25 cellular contexts compared by ENCODE assay signal in the genomic region with DNA sequence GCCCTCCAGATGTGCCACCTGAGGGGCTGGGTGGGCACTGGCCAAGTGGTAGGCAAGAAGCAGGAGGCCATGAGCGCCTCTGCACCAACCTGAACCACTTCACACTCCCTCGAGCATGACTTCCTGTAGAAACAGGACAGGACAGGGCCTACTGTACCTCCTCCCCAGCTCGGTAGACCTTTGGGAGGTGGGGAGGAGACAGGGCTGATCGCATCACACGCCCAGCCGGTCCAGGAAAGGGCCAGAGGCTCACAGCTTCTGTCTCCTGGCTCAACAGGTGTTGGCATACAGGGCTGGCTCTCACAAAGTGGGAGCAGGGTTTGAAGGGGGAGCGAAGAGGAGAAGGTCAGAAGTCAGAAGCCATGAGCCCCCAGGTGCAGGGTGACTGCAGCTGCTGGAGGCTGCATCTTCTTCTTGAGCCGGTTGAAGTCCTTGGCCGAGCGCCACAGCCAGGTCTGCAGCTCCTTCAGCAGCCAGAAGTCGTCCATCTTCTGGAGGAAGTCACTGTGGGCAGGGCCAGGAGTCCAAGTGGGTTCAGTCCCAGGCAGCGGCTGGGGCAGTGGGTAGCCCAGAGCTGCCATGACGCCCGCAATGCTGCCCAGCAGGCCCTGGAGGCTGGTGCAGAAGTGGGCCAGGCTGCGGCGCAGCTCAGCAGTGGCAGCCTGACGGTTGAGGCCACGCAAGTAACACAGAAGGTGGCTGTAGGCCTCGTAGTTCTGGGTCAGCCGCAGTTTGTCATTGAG. TPM values are rescaled to one million over a fixed set of nuclear protein-coding genes. Genes with fewer than 3 reads are reported as not detected.
A peak's percentile ranks its signal among the peaks of the same experiment; 100 is the strongest.
DNase-seq lines count a peak whose midpoint lies in the region; ATAC-seq and TF ChIP-seq lines count a peak whose summit lies in the region.
"Had no signal": no experiment of that assay in that cellular context is flagged by ENCODE, and none has a peak within 500 bp of the region (broad histone marks: within the 10 kb centered on the region; RNA-seq: fewer than 3 reads in every experiment).

No MANE protein-coding gene starts in this region.

- H3K4me3 Mint-ChIP-seq in activated CD4-positive, alpha-beta T cell treated with anti-CD3 and anti-CD28 coated beads, Interleukin-2, amount 10 ng/mL, durations not matched to agents 7 days and 5 days, result no peak overlapping the region
- H3K4me3 Mint-ChIP-seq: activated naive CD8-positive, alpha-beta T cell treated with anti-CD3 and anti-CD28 coated beads for 36 hours; activated T-cell treated with anti-CD3 and anti-CD28 coated beads, Interleukin-2, amount 50 U/mL, for 4 hours; neural crest cell had no signal

- H3K27me3 Mint-ChIP-seq in activated CD4-positive, alpha-beta T cell treated with anti-CD3 and anti-CD28 coated beads, Interleukin-2, amount 10 ng/mL, durations not matched to agents 7 days and 5 days, result peaks cover 50% of the 10 kb centered on the region
- H3K27me3 Mint-ChIP-seq: activated naive CD8-positive, alpha-beta T cell treated with anti-CD3 and anti-CD28 coated beads for 36 hours had no signal

- ATAC-seq in GM19397 (IDR thresholded peaks at IDR 0.05; ENCODE audit: unreplicated experiment), result no peak
- ATAC-seq: Panc1, SK-N-SH treated with all-trans-retinoic acid at 6 μM for 48 hours had no signal

- peak overlapping the region; percentile 96 for H3K27ac ChIP-seq in stomach smooth muscle (ENCODE audit: low read length)
- H3K27ac ChIP-seq: C4-2B, HL-60 had no signal

- DNase-seq in activated CD4-positive, alpha-beta T cell treated with anti-CD3 and anti-CD28 coated beads, Interleukin-2, amount 10 ng/mL, durations not matched to agents 7 days and 5 days, result no peak
- no peak for DNase-seq in activated CD4-positive, alpha-beta T cell treated with anti-CD3 and anti-CD28 coated beads, Interleukin-2, amount 50 U/mL, for 48 hours
- DNase-seq in RPMI8226 (peak; percentile 49), kidney tubule cell (ENCODE audit: low spot score) (peak; percentile 37), GM20000 (ENCODE audit: low spot score) (no peak), NCI-H446 treated with DMSO at 0.1 percent for 48 hours (lab: John Stamatoyannopoulos, UW) (no peak)
- DNase-seq: activated CD4-positive, alpha-beta T cell treated with anti-CD3 and anti-CD28 coated beads for 48 hours; activated naive CD8-positive, alpha-beta T cell treated with anti-CD3 and anti-CD28 coated beads for 36 hours; activated T-cell treated with anti-CD3 and anti-CD28 coated beads, Interleukin-2, amount 50 U/mL, for 4 hours; dermis blood vessel endothelial cell; EL; KBM-7; NCI-H1092 treated with DMSO at 0.1 percent for 48 hours; stimulated activated naive CD4-positive, alpha-beta T cell had no signal

- no peaks in the 10 kb centered on the region for H3K27me3 ChIP-seq in stomach smooth muscle (ENCODE audit: control insufficient read depth in 1 of 2, insufficient read depth in 2 of 2, low read length in 2 of 2)

- H3K36me3 Mint-ChIP-seq in activated CD4-positive, alpha-beta T cell treated with anti-CD3 and anti-CD28 coated beads, Interleukin-2, amount 10 ng/mL, durations not matched to agents 7 days and 5 days (ENCODE audit: low read depth), result no peaks in the 10 kb centered on the region
- H3K36me3 Mint-ChIP-seq: activated naive CD8-positive, alpha-beta T cell treated with anti-CD3 and anti-CD28 coated beads for 36 hours had no signal

- POLR2A ChIA-PET in activated CD4-positive, alpha-beta T cell treated with anti-CD3 and anti-CD28 coated beads, Interleukin-2, amount 10 ng/mL, durations not matched to agents 7 days and 5 days (lab: Charles Lee), result no interaction called here

- H3K4me1 Mint-ChIP-seq in activated CD4-positive, alpha-beta T cell treated with anti-CD3 and anti-CD28 coated beads, Interleukin-2, amount 10 ng/mL, durations not matched to agents 7 days and 5 days, result peaks cover 35% of the 10 kb centered on the region

- H3K9me3 ChIP-seq in stomach smooth muscle (ENCODE audit: control insufficient read depth in 2 of 2, low read length in 2 of 2), result no peaks in the 10 kb centered on the region

- no peak for TF ChIP-seq CTCF in GM20000 (IDR thresholded peaks at IDR 0.05; ENCODE audit: extremely low read depth, missing control alignments)

- peak overlapping the region; percentile 60 for H3K27ac Mint-ChIP-seq in activated CD4-positive, alpha-beta T cell treated with anti-CD3 and anti-CD28 coated beads, Interleukin-2, amount 10 ng/mL, durations not matched to agents 7 days and 5 days
- H3K27ac Mint-ChIP-seq: activated naive CD8-positive, alpha-beta T cell treated with anti-CD3 and anti-CD28 coated beads for 36 hours; GM23338 had no signal

- H3K9ac ChIP-seq in stomach smooth muscle (ENCODE audit: low read length in 2 of 2), result no peak overlapping the region

- H3K36me3 ChIP-seq in stomach smooth muscle (ENCODE audit: control insufficient read depth in 2 of 2, insufficient read depth in 2 of 2, low read length in 2 of 2), result peaks cover 7 to 8% of the 10 kb centered on the region in 2 donors

- H3K4me3 ChIP-seq in stomach smooth muscle (ENCODE audit: low read length in 2 of 2), result no peak overlapping the region
- H3K4me3 ChIP-seq: GM23338, lung had no signal

- CTCF ChIA-PET in activated CD4-positive, alpha-beta T cell treated with anti-CD3 and anti-CD28 coated beads, Interleukin-2, amount 10 ng/mL, durations not matched to agents 7 days and 5 days (lab: Charles Lee), result interaction anchor here (1.4 to 30.3 kb wide), 3 partner anchors 9 to 21 kb away, joined by 3 to 841 read pairs (median 44); a partner anchor contains a TSS

- no peaks in the 10 kb centered on the region for H3K9me3 Mint-ChIP-seq in activated CD4-positive, alpha-beta T cell treated with anti-CD3 and anti-CD28 coated beads, Interleukin-2, amount 10 ng/mL, durations not matched to agents 7 days and 5 days
- H3K9me3 Mint-ChIP-seq: activated naive CD8-positive, alpha-beta T cell treated with anti-CD3 and anti-CD28 coated beads for 36 hours; activated T-cell treated with anti-CD3 and anti-CD28 coated beads, Interleukin-2, amount 50 U/mL, for 4 hours; GM23338; neural crest cell had no signal

- H3K4me1 ChIP-seq in stomach smooth muscle (ENCODE audit: control insufficient read depth, insufficient read depth, low read length), result peaks cover 55% of the 10 kb centered on the region

RNA-seq across cellular contexts. Expression of a gene that starts 8.4 kb away (rescaled TPM):
- under 1 TPM; 0.10 to 0.17 TPM for total RNA-seq in activated CD4-positive, alpha-beta T cell treated with anti-CD3 and anti-CD28 coated beads, Interleukin-2, amount 10 ng/mL, durations not matched to agents 7 days and 5 days
- total RNA-seq: GM23338 had no signal

RNA-seq across cellular contexts. Expression of a gene that starts 11.6 kb away (rescaled TPM):
- 10 to 100 TPM; 52.7 to 53.7 TPM for total RNA-seq in activated CD4-positive, alpha-beta T cell treated with anti-CD3 and anti-CD28 coated beads, Interleukin-2, amount 10 ng/mL, durations not matched to agents 7 days and 5 days

RNA-seq across cellular contexts. Expression of a gene that starts 26.8 kb away (rescaled TPM):
- total RNA-seq in activated CD4-positive, alpha-beta T cell treated with anti-CD3 and anti-CD28 coated beads, Interleukin-2, amount 10 ng/mL, durations not matched to agents 7 days and 5 days, result 10 to 100 TPM; 49.3 to 53.7 TPM

RNA-seq across cellular contexts. Expression of a gene that starts 36.7 kb away (rescaled TPM):
- 100 to 1,000 TPM; 301 to 331 TPM for total RNA-seq in activated CD4-positive, alpha-beta T cell treated with anti-CD3 and anti-CD28 coated beads, Interleukin-2, amount 10 ng/mL, durations not matched to agents 7 days and 5 days

RNA-seq across cellular contexts. Expression of a gene that starts 38.9 kb away (rescaled TPM):
- 100 to 1,000 TPM; 256 to 323 TPM for total RNA-seq in activated CD4-positive, alpha-beta T cell treated with anti-CD3 and anti-CD28 coated beads, Interleukin-2, amount 10 ng/mL, durations not matched to agents 7 days and 5 days
- total RNA-seq: A172, renal cortical epithelial cell had no signal

Comparison
In these comparisons a context has a peak if more than half of its experiments do, and no peak if none do; other contexts are left out.
1. DNase-seq: peak in RPMI8226 (single experiment) and kidney tubule cell (single experiment); none in activated CD4-positive, alpha-beta T cell treated with anti-CD3 and anti-CD28 coated beads, Interleukin-2, amount 10 ng/mL, durations not matched to agents 7 days and 5 days (single experiment), activated CD4-positive, alpha-beta T cell treated with anti-CD3 and anti-CD28 coated beads, Interleukin-2, amount 50 U/mL, for 48 hours (0 of 2), GM20000 (single experiment) and NCI-H446 treated with DMSO at 0.1 percent for 48 hours (single experiment).